Comparison of ENCODE assay signal across 8 cellular contexts in genomic region chr4:74531952-74532794, GRCh38.
DNase-seq lines count a peak whose midpoint lies in the region; ATAC-seq and TF ChIP-seq lines count a peak whose summit lies in the region.

No MANE protein-coding gene starts in this region.

- H3K4me2 ChIP-seq in DOHH2 (ENCODE audit: low read length) = no peak overlapping the region

- no peaks in the 10 kb centered on the region for H3K79me2 ChIP-seq in DOHH2 (ENCODE audit: control insufficient read depth, low read length)

- TF ChIP-seq CTCF in DOHH2 (IDR thresholded peaks at IDR 0.05; ENCODE audit: low read depth, low read length, poor library complexity, severe bottlenecking) = peak; percentile 61
- peak; percentile 50 for TF ChIP-seq CTCF in colonic mucosa (IDR thresholded peaks at IDR 0.05)
- TF ChIP-seq CTCF in lower lobe of right lung (IDR thresholded peaks at IDR 0.05) = peak; percentile 56

- no peaks in the 10 kb centered on the region for H4K20me1 ChIP-seq in DOHH2 (ENCODE audit: control insufficient read depth, insufficient read depth, low read depth, low read length)

- no peaks in the 10 kb centered on the region for H3F3A ChIP-seq in DOHH2 (ENCODE audit: control insufficient read depth, insufficient read depth)

- H3K4me1 ChIP-seq in DOHH2 (ENCODE audit: control insufficient read depth, low read length) = no peaks in the 10 kb centered on the region
- no peaks in the 10 kb centered on the region for H3K4me1 ChIP-seq in colonic mucosa
- H3K4me1 ChIP-seq in lower lobe of right lung = no peaks in the 10 kb centered on the region
- H3K4me1 ChIP-seq in effector memory CD4-positive, alpha-beta T cell (ENCODE audit: control insufficient read depth, insufficient read depth, low read length, poor library complexity, severe bottlenecking) = no peaks in the 10 kb centered on the region

- H3K27ac ChIP-seq in DOHH2 (ENCODE audit: low read depth, low read length) = no peak overlapping the region
- no peak overlapping the region for H3K27ac ChIP-seq in colonic mucosa
- no peak overlapping the region for H3K27ac ChIP-seq in lower lobe of right lung
- H3K27ac ChIP-seq in effector memory CD4-positive, alpha-beta T cell (ENCODE audit: insufficient read depth, low read length, poor library complexity, severe bottlenecking) = no peak overlapping the region

- peak; percentile 87 for ATAC-seq in GM19395 (IDR thresholded peaks at IDR 0.05; ENCODE audit: unreplicated experiment)
- ATAC-seq in HG03457 (IDR thresholded peaks at IDR 0.05; ENCODE audit: unreplicated experiment) = peak; percentile 67
- ATAC-seq in lower lobe of right lung = peak; percentile 79 to 82

- no peaks in the 10 kb centered on the region for H3K9me2 ChIP-seq in DOHH2 (replicated peaks; ENCODE audit: control insufficient read depth, low read length)

- no peaks in the 10 kb centered on the region for H3K9me3 ChIP-seq in DOHH2 (ENCODE audit: control insufficient read depth, insufficient read depth, low read length)
- H3K9me3 ChIP-seq in colonic mucosa = no peaks in the 10 kb centered on the region
- no peaks in the 10 kb centered on the region for H3K9me3 ChIP-seq in lower lobe of right lung
- no peaks in the 10 kb centered on the region for H3K9me3 ChIP-seq in effector memory CD4-positive, alpha-beta T cell (ENCODE audit: control insufficient read depth, low read length)

- H3K4me3 ChIP-seq in DOHH2 (ENCODE audit: low read length) (no peak overlapping the region), colonic mucosa (no peak overlapping the region), lower lobe of right lung (no peak overlapping the region)
- no peak overlapping the region for H3K4me3 ChIP-seq in effector memory CD4-positive, alpha-beta T cell (ENCODE audit: insufficient read depth, low read depth, low read length, poor library complexity, severe bottlenecking)

- H3K36me3 ChIP-seq in DOHH2 (ENCODE audit: control insufficient read depth, low read length) (no peaks in the 10 kb centered on the region), colonic mucosa (no peaks in the 10 kb centered on the region), lower lobe of right lung (no peaks in the 10 kb centered on the region)
- no peaks in the 10 kb centered on the region for H3K36me3 ChIP-seq in effector memory CD4-positive, alpha-beta T cell (ENCODE audit: control insufficient read depth, insufficient read depth, low read length)

- intact Hi-C loops in colonic mucosa (cut with DNase I) (loop anchor here (2.0 kb wide), 1 partner anchor 155 kb away; no protein-coding TSS in a partner anchor), lower lobe of right lung (cut with DNase I) (loop anchor here (5.0 to 10.0 kb wide), 2 partner anchors 143 to 155 kb away; no protein-coding TSS in a partner anchor)

- DNase-seq in OCI-M1 (lab: John Stamatoyannopoulos, UW) = peak; percentile 96
- DNase-seq in colonic mucosa = peak; percentile 31
- DNase-seq in lower lobe of right lung = no peak
- no peak for DNase-seq in GOT3 (lab: John Stamatoyannopoulos, UW)
- no peak for DNase-seq in effector memory CD4-positive, alpha-beta T cell

- H3K27me3 ChIP-seq in DOHH2 (ENCODE audit: control insufficient read depth, low read length) (no peaks in the 10 kb centered on the region; the same call in 1 of the 2 replicates), colonic mucosa (no peaks in the 10 kb centered on the region), lower lobe of right lung (ENCODE audit: low read depth) (no peaks in the 10 kb centered on the region)
- H3K27me3 ChIP-seq in effector memory CD4-positive, alpha-beta T cell (replicated peaks; ENCODE audit: control insufficient read depth, insufficient read depth, low read length, poor library complexity, severe bottlenecking) = peaks cover 2% of the 10 kb centered on the region

- no peak overlapping the region for H3K9ac ChIP-seq in colonic mucosa (ENCODE audit: low read depth in 2 of 2, low read length in 2 of 2)

Comparison
In these comparisons a context has a peak if more than half of its experiments do, and no peak if none do; other contexts are left out.
1. DNase-seq: peak in OCI-M1 (single experiment) and colonic mucosa (single experiment); none in lower lobe of right lung (single experiment), GOT3 (single experiment) and effector memory CD4-positive, alpha-beta T cell (0 of 3).
2. Peak in every context shown above with its lines, with median percentiles within 50 percentile points of each other: CTCF ChIP-seq and ATAC-seq.